Comparison of ENCODE assay signal across 10 cellular contexts in genomic region chr2:66445781-66446177, GRCh38. TPM values are rescaled to one million over a fixed set of nuclear protein-coding genes. Genes with fewer than 3 reads are reported as not detected.
DNase-seq lines count a peak whose midpoint lies in the region; ATAC-seq and TF ChIP-seq lines count a peak whose summit lies in the region.
"Had no signal": no experiment of that assay in that cellular context is flagged by ENCODE, and none has a peak within 500 bp of the region (broad histone marks: within the 10 kb centered on the region; RNA-seq: fewer than 3 reads in every experiment).

No MANE protein-coding gene starts in this region.

- no peaks in the 10 kb centered on the region for H3K4me1 Mint-ChIP-seq in activated T-helper 2 cell treated with anti-CD3 and anti-CD28 coated beads, Interferon-gamma antibody, Interleukin-2, Interleukin-4, amounts not matched to agents 10 μg/mL and 5 μg/mL and 100 μg/mL, durations not matched to agents 14 hours and 24 hours and 36 hours (ENCODE audit: low read depth)

- ATAC-seq in Right ventricle myocardium inferior (peak; percentile 68), Right ventricle myocardium superior (ENCODE audit: poor library complexity) (peak; percentile 70), GM21528 (IDR thresholded peaks at IDR 0.05; ENCODE audit: low FRiP score, unreplicated experiment) (no peak)
- ATAC-seq: A549 had no signal

- H3K27ac Mint-ChIP-seq in activated T-helper 2 cell treated with anti-CD3 and anti-CD28 coated beads, Interferon-gamma antibody, Interleukin-2, Interleukin-4, amounts not matched to agents 10 μg/mL and 5 μg/mL and 100 μg/mL, durations not matched to agents 14 hours and 24 hours and 36 hours: no peak overlapping the region

- no peak overlapping the region for H3K27ac ChIP-seq in neural cell (ENCODE audit: low read length)
- H3K27ac ChIP-seq: A549 had no signal

- H3K27me3 Mint-ChIP-seq in activated T-helper 2 cell treated with anti-CD3 and anti-CD28 coated beads, Interferon-gamma antibody, Interleukin-2, Interleukin-4, amounts not matched to agents 10 μg/mL and 5 μg/mL and 100 μg/mL, durations not matched to agents 14 hours and 24 hours and 36 hours (ENCODE audit: low read depth): peaks cover 39% of the 10 kb centered on the region

- intact Hi-C loops in Right ventricle myocardium inferior (cut with DNase I): no loop called here
- intact Hi-C loops in cardiac septum (cut with DNase I): loop anchor here (1.0 to 5.0 kb wide), 2 partner anchors 47 to 129 kb away; no protein-coding TSS in a partner anchor
- intact Hi-C loops in Right ventricle myocardium superior (cut with DNase I): loop anchor here (5.0 kb wide), 1 partner anchor 47 kb away; no protein-coding TSS in a partner anchor
- intact Hi-C loops in activated T-helper 2 cell treated with anti-CD3 and anti-CD28 coated beads, Interferon-gamma antibody, Interleukin-2, Interleukin-4, amounts not matched to agents 10 μg/mL and 5 μg/mL and 100 μg/mL, durations not matched to agents 14 hours and 24 hours and 36 hours (cut with micrococcal nuclease): loop anchor here (2.0 to 10.0 kb wide), 2 partner anchors 17 to 1589 kb away; no protein-coding TSS in a partner anchor

- no peaks in the 10 kb centered on the region for H3K9me2 ChIP-seq in neural cell (ENCODE audit: insufficient read depth, low read length)

- peak overlapping the region; percentile 55 for H3K4me3 ChIP-seq in neural cell (ENCODE audit: low read length)
- H3K4me3 ChIP-seq: A549 had no signal

- no peaks in the 10 kb centered on the region for H3K36me3 ChIP-seq in neural cell (ENCODE audit: insufficient read depth, low read length)

- no peak overlapping the region for H3K4me3 Mint-ChIP-seq in activated T-helper 2 cell treated with anti-CD3 and anti-CD28 coated beads, Interferon-gamma antibody, Interleukin-2, Interleukin-4, amounts not matched to agents 10 μg/mL and 5 μg/mL and 100 μg/mL, durations not matched to agents 14 hours and 24 hours and 36 hours (ENCODE audit: low read depth)

- peaks cover 14% of the 10 kb centered on the region for H3K27me3 ChIP-seq in neural cell (ENCODE audit: insufficient read depth, low read depth, low read length)

- H3K9me3 Mint-ChIP-seq in activated T-helper 2 cell treated with anti-CD3 and anti-CD28 coated beads, Interferon-gamma antibody, Interleukin-2, Interleukin-4, amounts not matched to agents 10 μg/mL and 5 μg/mL and 100 μg/mL, durations not matched to agents 14 hours and 24 hours and 36 hours: no peaks in the 10 kb centered on the region

- H3K36me3 Mint-ChIP-seq in activated T-helper 2 cell treated with anti-CD3 and anti-CD28 coated beads, Interferon-gamma antibody, Interleukin-2, Interleukin-4, amounts not matched to agents 10 μg/mL and 5 μg/mL and 100 μg/mL, durations not matched to agents 14 hours and 24 hours and 36 hours (ENCODE audit: low read depth): no peaks in the 10 kb centered on the region

- no peaks in the 10 kb centered on the region for H3F3A ChIP-seq in neural cell (ENCODE audit: insufficient read depth, low read length, poor library complexity, severe bottlenecking)

- no peak overlapping the region for H2AFZ ChIP-seq in neural cell (ENCODE audit: low read depth, low read length)

- peaks cover 80% of the 10 kb centered on the region for H3K79me2 ChIP-seq in neural cell (replicated peaks; ENCODE audit: insufficient read depth, low read length)

- H3K9me3 ChIP-seq in neural cell (ENCODE audit: low read length): no peaks in the 10 kb centered on the region
- H3K9me3 ChIP-seq: A549 had no signal

- H3K4me2 ChIP-seq in neural cell (ENCODE audit: low read length): no peak overlapping the region
- H3K4me2 ChIP-seq: A549 had no signal

- DNase-seq in Right ventricle myocardium inferior (ENCODE audit: missing footprints) (no peak), cardiac septum (ENCODE audit: low spot score) (no peak), Right ventricle myocardium superior (peak; percentile 45), NCI-H1417 (lab: John Stamatoyannopoulos, UW) (no peak), D341Med (ENCODE audit: low spot score) (no peak)
- DNase-seq in activated T-helper 2 cell treated with anti-CD3 and anti-CD28 coated beads, Interferon-gamma antibody, Interleukin-2, Interleukin-4, amounts not matched to agents 10 μg/mL and 5 μg/mL and 100 μg/mL, durations not matched to agents 14 hours and 24 hours and 36 hours (ENCODE audit: low spot score): no peak
- DNase-seq: SHP77 had no signal

- H3K9ac ChIP-seq in neural cell (ENCODE audit: low read length): peak overlapping the region; percentile 44

- TF ChIP-seq EP300 in neural cell (conservative IDR thresholded peaks at IDR 0.05; ENCODE audit: poor library complexity, severe bottlenecking): no peak

- no peaks in the 10 kb centered on the region for H4K20me1 ChIP-seq in neural cell (ENCODE audit: insufficient read depth)

- TF ChIP-seq RAD21 in neural cell (conservative IDR thresholded peaks at IDR 0.05): no peak

- TF ChIP-seq CTCF in neural cell (IDR thresholded peaks at IDR 0.05; ENCODE audit: poor library complexity, severe bottlenecking): peak; percentile 11

TF ChIP-seq in neural cell, 6 proteins besides CTCF, POLR2A, EP300 and RAD21:
- TF ChIP-seq, protein P1, sequence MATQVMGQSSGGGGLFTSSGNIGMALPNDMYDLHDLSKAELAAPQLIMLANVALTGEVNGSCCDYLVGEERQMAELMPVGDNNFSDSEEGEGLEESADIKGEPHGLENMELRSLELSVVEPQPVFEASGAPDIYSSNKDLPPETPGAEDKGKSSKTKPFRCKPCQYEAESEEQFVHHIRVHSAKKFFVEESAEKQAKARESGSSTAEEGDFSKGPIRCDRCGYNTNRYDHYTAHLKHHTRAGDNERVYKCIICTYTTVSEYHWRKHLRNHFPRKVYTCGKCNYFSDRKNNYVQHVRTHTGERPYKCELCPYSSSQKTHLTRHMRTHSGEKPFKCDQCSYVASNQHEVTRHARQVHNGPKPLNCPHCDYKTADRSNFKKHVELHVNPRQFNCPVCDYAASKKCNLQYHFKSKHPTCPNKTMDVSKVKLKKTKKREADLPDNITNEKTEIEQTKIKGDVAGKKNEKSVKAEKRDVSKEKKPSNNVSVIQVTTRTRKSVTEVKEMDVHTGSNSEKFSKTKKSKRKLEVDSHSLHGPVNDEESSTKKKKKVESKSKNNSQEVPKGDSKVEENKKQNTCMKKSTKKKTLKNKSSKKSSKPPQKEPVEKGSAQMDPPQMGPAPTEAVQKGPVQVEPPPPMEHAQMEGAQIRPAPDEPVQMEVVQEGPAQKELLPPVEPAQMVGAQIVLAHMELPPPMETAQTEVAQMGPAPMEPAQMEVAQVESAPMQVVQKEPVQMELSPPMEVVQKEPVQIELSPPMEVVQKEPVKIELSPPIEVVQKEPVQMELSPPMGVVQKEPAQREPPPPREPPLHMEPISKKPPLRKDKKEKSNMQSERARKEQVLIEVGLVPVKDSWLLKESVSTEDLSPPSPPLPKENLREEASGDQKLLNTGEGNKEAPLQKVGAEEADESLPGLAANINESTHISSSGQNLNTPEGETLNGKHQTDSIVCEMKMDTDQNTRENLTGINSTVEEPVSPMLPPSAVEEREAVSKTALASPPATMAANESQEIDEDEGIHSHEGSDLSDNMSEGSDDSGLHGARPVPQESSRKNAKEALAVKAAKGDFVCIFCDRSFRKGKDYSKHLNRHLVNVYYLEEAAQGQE (IDR thresholded peaks at IDR 0.05; ENCODE audit: borderline replicate concordance): no peak
- TF ChIP-seq SMC3 (conservative IDR thresholded peaks at IDR 0.05; ENCODE audit: poor library complexity) (no peak), TAF1 (IDR thresholded peaks at IDR 0.05; ENCODE audit: low read depth) (no peak), EZH2 (IDR thresholded peaks at IDR 0.05; ENCODE audit: borderline replicate concordance, insufficient read depth, low read length, poor library complexity, severe bottlenecking) (no peak), MXI1 (conservative IDR thresholded peaks at IDR 0.05; ENCODE audit: poor library complexity, severe bottlenecking) (no peak)
TF ChIP-seq in neural cell: peak in this region for 0.

RNA-seq across cellular contexts. Expression of gene MEIS1, which starts 10.9 kb away (rescaled TPM):
- total RNA-seq in Right ventricle myocardium inferior (40.1 TPM), cardiac septum (24.7 TPM), Right ventricle myocardium superior (41.7 TPM)
- 40.5 and 46.5 TPM in 2 replicates for polyA plus RNA-seq in neural cell
- polyA minus RNA-seq in neural cell: 87.2 and 89.4 TPM in 2 replicates
- total RNA-seq in activated T-helper 2 cell treated with anti-CD3 and anti-CD28 coated beads, Interferon-gamma antibody, Interleukin-2, Interleukin-4, amounts not matched to agents 10 μg/mL and 5 μg/mL and 100 μg/mL, durations not matched to agents 14 hours and 24 hours and 36 hours: not detected in 2 replicates

Comparison
In these comparisons a context has a peak if more than half of its experiments do, and no peak if none do; other contexts are left out.
1. RNA of gene MEIS1, which starts 10.9 kb away (total RNA-seq): 41.7 TPM in Right ventricle myocardium superior (single experiment), 40.1 TPM in Right ventricle myocardium inferior (single experiment) and 24.7 TPM in cardiac septum (single experiment); not detected in activated T-helper 2 cell treated with anti-CD3 and anti-CD28 coated beads, Interferon-gamma antibody, Interleukin-2, Interleukin-4, amounts not matched to agents 10 μg/mL and 5 μg/mL and 100 μg/mL, durations not matched to agents 14 hours and 24 hours and 36 hours; every median in the first group is over 10 times any median in the second.